Comparison of ENCODE assay signal across 17 cellular contexts in genomic region chr7:966291-967069, GRCh38. TPM values are rescaled to one million over a fixed set of nuclear protein-coding genes. Genes with fewer than 3 reads are reported as not detected.
DNase-seq lines count a peak whose midpoint lies in the region; ATAC-seq and TF ChIP-seq lines count a peak whose summit lies in the region.
"Had no signal": no experiment of that assay in that cellular context is flagged by ENCODE, and none has a peak within 500 bp of the region (broad histone marks: within the 10 kb centered on the region; RNA-seq: fewer than 3 reads in every experiment).

No MANE protein-coding gene starts in this region.

- H3K4me3 ChIP-seq in DOHH2 (ENCODE audit: low read length) (peak overlapping the region; percentile 59; the same call in 1 of the 2 replicates), OCI-LY7 (ENCODE audit: low read depth, low read length, poor library complexity, severe bottlenecking) (no peak overlapping the region), esophagus muscularis mucosa (no peak overlapping the region)

- TSS peak; percentile 18 for BruUV-seq in OCI-LY7 (replicated peaks; lab: Mats Ljungman, UMichigan)

- no peak for TF ChIP-seq POLR2A in esophagus muscularis mucosa (IDR thresholded peaks at IDR 0.05; ENCODE audit: low read depth)

- H3K9me3 ChIP-seq in DOHH2 (ENCODE audit: control insufficient read depth, insufficient read depth, low read length) (no peaks in the 10 kb centered on the region), OCI-LY7 (ENCODE audit: low read length) (no peaks in the 10 kb centered on the region), esophagus muscularis mucosa (no peaks in the 10 kb centered on the region)

- POLR2A ChIA-PET in OCI-LY7 (lab: Charles Lee) = interaction anchor here (0.6 to 0.9 kb wide), 2 partner anchors 9 to 27 kb away, joined by 3 read pairs; partner anchors contain the start of gene COX19

- TF ChIP-seq EP300 in esophagus muscularis mucosa (IDR thresholded peaks at IDR 0.05) = no peak

- peaks cover 60% of the 10 kb centered on the region for H3K36me3 ChIP-seq in DOHH2 (ENCODE audit: control insufficient read depth, low read length)
- peaks cover 53% of the 10 kb centered on the region for H3K36me3 ChIP-seq in OCI-LY7 (ENCODE audit: insufficient read depth, low read length)
- peaks cover 35 to 52% (median 46%) of the 10 kb centered on the region in 4 donors for H3K36me3 ChIP-seq in esophagus muscularis mucosa

- peaks cover 13% of the 10 kb centered on the region; the same call in 1 of the 2 replicates for H4K20me1 ChIP-seq in DOHH2 (ENCODE audit: control insufficient read depth, insufficient read depth, low read depth, low read length)
- H4K20me1 ChIP-seq in OCI-LY7 (ENCODE audit: insufficient read depth, low read length) = no peaks in the 10 kb centered on the region

- ATAC-seq in HG03039 (IDR thresholded peaks at IDR 0.05; ENCODE audit: unreplicated experiment) = no peak

- no peak overlapping the region for H3K4me3 Mint-ChIP-seq in progenitor cell of endocrine pancreas (ENCODE audit: low read depth)

- H3K79me2 ChIP-seq in DOHH2 (ENCODE audit: control insufficient read depth, low read length) (peaks cover 39% of the 10 kb centered on the region), OCI-LY7 (ENCODE audit: insufficient read depth, low read depth, low read length) (peaks cover 9% of the 10 kb centered on the region; the same call in 1 of the 2 replicates)

- peak overlapping the region; percentile 11 for H3K27ac Mint-ChIP-seq in progenitor cell of endocrine pancreas

- 79% methylated on average over 22 of the region's 22 CpGs for WGBS in esophagus muscularis mucosa

- H3K36me3 Mint-ChIP-seq in progenitor cell of endocrine pancreas (ENCODE audit: insufficient read depth) = peaks cover 14% of the 10 kb centered on the region

- H3F3A ChIP-seq in DOHH2 (ENCODE audit: control insufficient read depth, insufficient read depth) = peaks cover 44% of the 10 kb centered on the region

- H3K4me1 Mint-ChIP-seq in progenitor cell of endocrine pancreas (ENCODE audit: low read depth) = peaks cover 2% of the 10 kb centered on the region

- H3K27ac ChIP-seq in DOHH2 (ENCODE audit: low read depth, low read length) = peak overlapping the region; percentile 77
- peak overlapping the region; percentile 46 for H3K27ac ChIP-seq in OCI-LY7 (ENCODE audit: low read depth, low read length, poor library complexity, severe bottlenecking)
- peak overlapping the region; percentile 80 to 93 (median 90) for H3K27ac ChIP-seq in esophagus muscularis mucosa (replicated peaks in 1 of 4)

- no peak for TF ChIP-seq CTCF in DOHH2 (IDR thresholded peaks at IDR 0.05; ENCODE audit: low read depth, low read length, poor library complexity, severe bottlenecking)
- no peak for TF ChIP-seq CTCF in OCI-LY7 (conservative IDR thresholded peaks at IDR 0.05; ENCODE audit: low read length)
- TF ChIP-seq CTCF in esophagus muscularis mucosa (IDR thresholded peaks at IDR 0.05) = no peak
- no peak for TF ChIP-seq CTCF in progenitor cell of endocrine pancreas (IDR thresholded peaks at IDR 0.05; ENCODE audit: unreplicated experiment)

- peak overlapping the region; percentile 71 for H3K4me2 ChIP-seq in DOHH2 (ENCODE audit: low read length)
- no peak overlapping the region for H3K4me2 ChIP-seq in OCI-LY7 (ENCODE audit: low read length)

- no peak overlapping the region for H2AFZ ChIP-seq in OCI-LY7 (ENCODE audit: low read length)

- CTCF ChIA-PET in OCI-LY7 (lab: Charles Lee; ENCODE audit: unreplicated experiment) = no interaction called here

- no peaks in the 10 kb centered on the region for H3K9me3 Mint-ChIP-seq in progenitor cell of endocrine pancreas (ENCODE audit: low read depth)

- H3K27me3 Mint-ChIP-seq in progenitor cell of endocrine pancreas = peaks cover 3% of the 10 kb centered on the region

- H3K4me1 ChIP-seq in DOHH2 (ENCODE audit: control insufficient read depth, low read length) (peaks cover 72% of the 10 kb centered on the region), OCI-LY7 (ENCODE audit: insufficient read depth, low read length, poor library complexity, severe bottlenecking) (peaks cover 50% of the 10 kb centered on the region), esophagus muscularis mucosa (peaks cover 30 to 67% (median 54%) of the 10 kb centered on the region in 4 donors)

- H3K9me2 ChIP-seq in DOHH2 (replicated peaks; ENCODE audit: control insufficient read depth, low read length) = no peaks in the 10 kb centered on the region
- no peaks in the 10 kb centered on the region for H3K9me2 ChIP-seq in OCI-LY7 (ENCODE audit: insufficient read depth, low read length)

- intact Hi-C loops in OCI-LY7 (cut with micrococcal nuclease; ENCODE audit: unreplicated experiment) (no loop called here), esophagus muscularis mucosa (cut with DNase I) (no loop called here)

- no peaks in the 10 kb centered on the region for H3K27me3 ChIP-seq in DOHH2 (ENCODE audit: control insufficient read depth, low read length)
- H3K27me3 ChIP-seq in esophagus muscularis mucosa = no peaks in the 10 kb centered on the region

- DNase-seq in OCI-LY7 (ENCODE audit: low spot score) (no peak), esophagus muscularis mucosa (ENCODE audit: extremely low spot score) (no peak), progenitor cell of endocrine pancreas (ENCODE audit: low spot score, unreplicated experiment) (no peak), GM19238 (ENCODE audit: insufficient read length, low spot score) (no peak), NCI-H146 (lab: John Stamatoyannopoulos, UW) (no peak)
- DNase-seq: effector CD8-positive, alpha-beta T cell; foreskin fibroblast; KG1; NCI-H1417 treated with DMSO at 0.1 percent for 48 hours; NCI-H446 treated with DMSO at 0.1 percent for 48 hours; stimulated activated CD4-positive, alpha-beta T cell treated with anti-CD3 and anti-CD28 coated beads, Interleukin-2, amount 100 ng/mL, for 24 hours; stimulated activated CD8-positive, alpha-beta memory T cell treated with anti-CD3 and anti-CD28 coated beads, Interleukin-4, amount 100 ng/mL, for 48 hours had no signal

RNA-seq across cellular contexts. Expression of gene COX19, which starts 8.9 kb away (rescaled TPM):
- 20.3 and 23.2 TPM in 2 replicates for total RNA-seq in OCI-LY7 (2014; rRNA removed; shearing (Covaris generic))
- 43.1 and 45.7 TPM in 2 replicates for total RNA-seq in OCI-LY7 (2022)
- total RNA-seq in esophagus muscularis mucosa = 10 to 100 TPM in 2 of 4 donors, 1 to 10 TPM in 2; 6.3 to 13.3 (median 9.7) TPM
- total RNA-seq in progenitor cell of endocrine pancreas = 20.3 and 20.6 TPM in 2 replicates

RNA-seq across cellular contexts. Expression of gene ADAP1, which starts 12.0 kb away (rescaled TPM):
- total RNA-seq in OCI-LY7 (2014; rRNA removed; shearing (Covaris generic)) = 0.41 and 2.4 TPM in 2 replicates
- total RNA-seq in OCI-LY7 (2022) = 7.0 and 7.7 TPM in 2 replicates
- 10 to 100 TPM; 41.9 to 94.2 (median 78.3) TPM for total RNA-seq in esophagus muscularis mucosa
- total RNA-seq in progenitor cell of endocrine pancreas = 10.3 and 10.7 TPM in 2 replicates

RNA-seq across cellular contexts. Expression of gene CYP2W1, which starts 16.5 kb away (rescaled TPM):
- 0.31 TPM in 1 of 2 replicates, not detected in the other for total RNA-seq in OCI-LY7 (2014; rRNA removed; shearing (Covaris generic))
- total RNA-seq in OCI-LY7 (2022) (1.3 and 1.5 TPM in 2 replicates), esophagus muscularis mucosa (under 1 TPM in 2 of 4 donors, not detected in 2; 0.23 to 0.66 TPM), progenitor cell of endocrine pancreas (1.2 and 1.6 TPM in 2 replicates)
- total RNA-seq: H1, mononuclear cell, renal cortical epithelial cell had no signal
